24 cellular contexts compared by ENCODE assay signal in genomic region chr5:38931731-38932130, GRCh38.
"Had no signal": no experiment of that assay in that cellular context is flagged by ENCODE, and none has a peak within 500 bp of the region (broad histone marks: within the 10 kb centered on the region; RNA-seq: fewer than 3 reads in every experiment).

No MANE protein-coding gene starts in this region.

- DNase-seq: activated CD4-positive, alpha-beta memory T cell treated with anti-CD3 and anti-CD28 coated beads for 36 hours; activated effector memory CD4-positive, alpha-beta T cell treated with anti-CD3 and anti-CD28 coated beads, Interleukin-2, amount 50 U/mL, for 16 hours; activated naive CD4-positive, alpha-beta T cell treated with anti-CD3 and anti-CD28 coated beads, Interleukin-2, amount 10 ng/mL, durations not matched to agents 7 days and 5 days; activated T-cell treated with anti-CD3 and anti-CD28 coated beads, Interleukin-2, amount 50 U/mL, for 72 hours; caudate nucleus; endodermal cell; foreskin melanocyte; hippocampal formation; left ventricle myocardium superior; mammary epithelial cell; naive thymus-derived CD8-positive, alpha-beta T cell; stimulated activated CD4-positive, alpha-beta T cell treated with anti-CD3 and anti-CD28 coated beads, Interleukin-2, amount 100 ng/mL, for 48 hours; stimulated activated CD8-positive, alpha-beta memory T cell treated with anti-CD3 and anti-CD28 coated beads, Interleukin-4, amount 100 ng/mL, for 48 hours; stimulated activated naive CD4-positive, alpha-beta T cell; T-helper 1 cell; upper lobe of left lung had no signal

- H3K27me3 ChIP-seq: neural progenitor cell, upper lobe of left lung had no signal

- H3K27ac Mint-ChIP-seq: activated CD4-positive, alpha-beta memory T cell treated with anti-CD3 and anti-CD28 coated beads for 36 hours; activated naive CD4-positive, alpha-beta T cell treated with anti-CD3 and anti-CD28 coated beads, Interleukin-2, amount 10 ng/mL, durations not matched to agents 7 days and 5 days; activated T-cell treated with anti-CD3 and anti-CD28 coated beads, Interleukin-2, amount 50 U/mL, for 72 hours; brain; endodermal cell; mesothelial cell of epicardium; naive thymus-derived CD8-positive, alpha-beta T cell; neural progenitor cell; progenitor cell of endocrine pancreas; WTC11 had no signal

- H3K4me1 ChIP-seq: neural progenitor cell, upper lobe of left lung had no signal

- H3K9me3 Mint-ChIP-seq: activated CD4-positive, alpha-beta memory T cell treated with anti-CD3 and anti-CD28 coated beads for 36 hours; activated naive CD4-positive, alpha-beta T cell treated with anti-CD3 and anti-CD28 coated beads, Interleukin-2, amount 10 ng/mL, durations not matched to agents 7 days and 5 days; brain; mesothelial cell of epicardium; naive thymus-derived CD8-positive, alpha-beta T cell; neural progenitor cell had no signal

- H3K4me3 ChIP-seq: coronary artery, neural progenitor cell, thoracic aorta, upper lobe of left lung had no signal

- H3K27me3 Mint-ChIP-seq: brain, progenitor cell of endocrine pancreas had no signal

- H3K36me3 ChIP-seq: neural progenitor cell had no signal

- H3K4me1 Mint-ChIP-seq: activated naive CD4-positive, alpha-beta T cell treated with anti-CD3 and anti-CD28 coated beads, Interleukin-2, amount 10 ng/mL, durations not matched to agents 7 days and 5 days; brain; mesothelial cell of epicardium; naive thymus-derived CD8-positive, alpha-beta T cell; neural progenitor cell had no signal

- H3K27ac ChIP-seq: coronary artery, epithelial cell of prostate, neural progenitor cell, thoracic aorta, upper lobe of left lung had no signal

- H3K4me3 Mint-ChIP-seq: activated CD4-positive, alpha-beta memory T cell treated with anti-CD3 and anti-CD28 coated beads for 36 hours; activated naive CD4-positive, alpha-beta T cell treated with anti-CD3 and anti-CD28 coated beads, Interleukin-2, amount 10 ng/mL, durations not matched to agents 7 days and 5 days; activated T-cell treated with anti-CD3 and anti-CD28 coated beads, Interleukin-2, amount 50 U/mL, for 72 hours; brain; endodermal cell; mesothelial cell of epicardium; naive thymus-derived CD8-positive, alpha-beta T cell; neural progenitor cell; WTC11 had no signal

- H3K9me3 ChIP-seq: thoracic aorta, upper lobe of left lung had no signal
